20 cellular contexts compared by ENCODE assay signal in genomic region chr5:56858777-56859442, GRCh38.
"Had no signal": no experiment of that assay in that cellular context is flagged by ENCODE, and none has a peak within 500 bp of the region (broad histone marks: within the 10 kb centered on the region; RNA-seq: fewer than 3 reads in every experiment).

No MANE protein-coding gene starts in this region.

- H3K4me3 Mint-ChIP-seq: activated naive CD4-positive, alpha-beta T cell treated with anti-CD3 and anti-CD28 coated beads, Interleukin-2, amount 50 U/mL, for 24 hours; dendritic cell treated with granulocyte-macrophage colony-stimulating factor and Interleukin-4, amounts not matched to agents 40 ng/mL and 50 ng/mL, for 4 days; nephron progenitor cell; stimulated activated naive CD8-positive, alpha-beta T cell treated with anti-CD3 and anti-CD28 coated beads, Interleukin-15, amount 100 ng/mL, for 72 hours had no signal

- H3K27ac ChIP-seq: esophagus squamous epithelium, lower lobe of right lung, suprapubic skin, transverse colon, vagina had no signal

- H3K27me3 Mint-ChIP-seq: activated naive CD4-positive, alpha-beta T cell treated with anti-CD3 and anti-CD28 coated beads, Interleukin-2, amount 50 U/mL, for 24 hours; dendritic cell treated with granulocyte-macrophage colony-stimulating factor and Interleukin-4, amounts not matched to agents 40 ng/mL and 50 ng/mL, for 4 days; progenitor cell of endocrine pancreas; stimulated activated naive CD8-positive, alpha-beta T cell treated with anti-CD3 and anti-CD28 coated beads, Interleukin-15, amount 100 ng/mL, for 72 hours had no signal

- H3K9me3 Mint-ChIP-seq: activated naive CD4-positive, alpha-beta T cell treated with anti-CD3 and anti-CD28 coated beads, Interleukin-2, amount 50 U/mL, for 24 hours; dendritic cell treated with granulocyte-macrophage colony-stimulating factor and Interleukin-4, amounts not matched to agents 40 ng/mL and 50 ng/mL, for 4 days had no signal

- ATAC-seq: lower lobe of right lung; SK-N-SH treated with all-trans-retinoic acid at 6 μM for 48 hours; stimulated activated naive CD8-positive, alpha-beta T cell treated with anti-CD3 and anti-CD28 coated beads, Interleukin-15, amount 100 ng/mL, for 72 hours had no signal

- H3K27me3 ChIP-seq: esophagus squamous epithelium, suprapubic skin, transverse colon, vagina had no signal

- DNase-seq: activated CD4-positive, alpha-beta T cell treated with anti-CD3 and anti-CD28 coated beads, Interleukin-2, amount 50 U/mL, for 4 hours; activated CD4-positive, CD25-positive, alpha-beta regulatory T cell treated with anti-CD3 and anti-CD28 coated beads, Interleukin-2, amount 50 U/mL, for 72 hours; activated effector memory CD4-positive, alpha-beta T cell treated with Interleukin-2 at 50 U/mL for 16 hours; activated T-cell treated with anti-CD3 and anti-CD28 coated beads, Interleukin-2, amount 50 U/mL, for 1 hour; effector CD8-positive, alpha-beta T cell; esophagus squamous epithelium; lower lobe of right lung; nephron progenitor cell; nucleus accumbens; stimulated activated CD4-positive, alpha-beta T cell treated with anti-CD3 and anti-CD28 coated beads, Interleukin-2, amount 100 ng/mL, for 24 hours; stimulated activated naive CD8-positive, alpha-beta T cell treated with anti-CD3 and anti-CD28 coated beads, Interleukin-15, amount 100 ng/mL, for 72 hours; T-helper 1 cell; transverse colon had no signal

- FAIRE-seq: endothelial cell of umbilical vein had no signal

- H3K4me3 ChIP-seq: esophagus squamous epithelium, lower lobe of right lung, suprapubic skin, transverse colon, vagina had no signal

- H3K9me3 ChIP-seq: esophagus squamous epithelium, lower lobe of right lung, suprapubic skin, transverse colon, vagina had no signal

- H3K27ac Mint-ChIP-seq: dendritic cell treated with granulocyte-macrophage colony-stimulating factor and Interleukin-4, amounts not matched to agents 40 ng/mL and 50 ng/mL, for 4 days; nephron progenitor cell; progenitor cell of endocrine pancreas had no signal
